Comparison of ENCODE assay signal across 24 cellular contexts in genomic region chr3:70021267-70021666, GRCh38. TPM values are rescaled to one million over a fixed set of nuclear protein-coding genes. Genes with fewer than 3 reads are reported as not detected.
A peak's percentile ranks its signal among the peaks of the same experiment; 100 is the strongest.
DNase-seq lines count a peak whose midpoint lies in the region; ATAC-seq and TF ChIP-seq lines count a peak whose summit lies in the region.
"Had no signal": no experiment of that assay in that cellular context is flagged by ENCODE, and none has a peak within 500 bp of the region (broad histone marks: within the 10 kb centered on the region; RNA-seq: fewer than 3 reads in every experiment).

No MANE protein-coding gene starts in this region.

- intact Hi-C loops in left ventricle myocardium superior (cut with micrococcal nuclease): no loop called here

- H2AFZ ChIP-seq in smooth muscle cell (ENCODE audit: low read depth): peak overlapping the region; percentile 66
- H2AFZ ChIP-seq: PC-9 had no signal

- DNase-seq in NAMALWA (ENCODE audit: low spot score) (peak; percentile 39), chondrocyte (ENCODE audit: low spot score) (no peak), smooth muscle cell (lab: John Stamatoyannopoulos, UW; ENCODE audit: unreplicated experiment) (no peak), NCI-H345 treated with DMSO at 0.1 percent for 48 hours (lab: John Stamatoyannopoulos, UW; ENCODE audit: unreplicated experiment) (no peak), NCI-H748 (lab: John Stamatoyannopoulos, UW; ENCODE audit: unreplicated experiment) (no peak), left ventricle myocardium superior (no peak)
- DNase-seq: AML-193, DMS53, GOT3, HCEC 1CT, KG1, NCI-H1105 treated with DMSO at 0.1 percent for 48 hours, NCI-H2029 treated with DMSO at 0.1 percent for 48 hours, NCI-H345, NCI-H524 treated with DMSO at 0.1 percent for 48 hours, PC-9, SHP77 treated with DMSO at 0.1 percent for 48 hours, SW 1271 had no signal

- H3K4me3 Mint-ChIP-seq in chondrocyte (ENCODE audit: unreplicated experiment): no peak overlapping the region

- H3K27ac ChIP-seq in BLaER1: peak overlapping the region; percentile 71
- peak overlapping the region; percentile 40 for H3K27ac ChIP-seq in smooth muscle cell (ENCODE audit: low read depth)
- H3K27ac ChIP-seq: HL-60, PC-9, RWPE1, SK-N-MC had no signal

- H3K4me2 ChIP-seq in BLaER1: peak overlapping the region; percentile 57
- peak overlapping the region; percentile 36 for H3K4me2 ChIP-seq in smooth muscle cell
- H3K4me2 ChIP-seq: PC-9 had no signal

- 91% methylated on average over 1 of the region's 1 CpG for WGBS in smooth muscle cell (ENCODE audit: low lambda C conversion rate)

- no peaks in the 10 kb centered on the region for H3F3A ChIP-seq in smooth muscle cell (ENCODE audit: low read depth)

- no peak overlapping the region for H3K9ac ChIP-seq in BLaER1
- no peak overlapping the region for H3K9ac ChIP-seq in smooth muscle cell (ENCODE audit: low read depth)

- H3K27me3 ChIP-seq in BLaER1 (no peaks in the 10 kb centered on the region), smooth muscle cell (ENCODE audit: low read depth) (no peaks in the 10 kb centered on the region)

- H3K27me3 Mint-ChIP-seq in chondrocyte (ENCODE audit: low read depth): no peaks in the 10 kb centered on the region

- H3K4me3 ChIP-seq in BLaER1 (no peak overlapping the region), smooth muscle cell (no peak overlapping the region)
- H3K4me3 ChIP-seq: PC-9, SK-N-MC had no signal

- H3K36me3 ChIP-seq in BLaER1 (no peaks in the 10 kb centered on the region), smooth muscle cell (ENCODE audit: low read depth) (no peaks in the 10 kb centered on the region)

- no peaks in the 10 kb centered on the region for H3K36me3 Mint-ChIP-seq in chondrocyte (ENCODE audit: low read depth)

- TF ChIP-seq CTCF in chondrocyte (IDR thresholded peaks at IDR 0.05) (no peak), smooth muscle cell (IDR thresholded peaks at IDR 0.05; ENCODE audit: borderline replicate concordance, insufficient read depth, poor library complexity, severe bottlenecking) (no peak)

- no peaks in the 10 kb centered on the region for H3K79me2 ChIP-seq in smooth muscle cell (ENCODE audit: low read depth)

- ATAC-seq in left ventricle myocardium superior: no peak
- no peak for ATAC-seq in GM19463 (IDR thresholded peaks at IDR 0.05; ENCODE audit: unreplicated experiment)

- peaks cover 3% of the 10 kb centered on the region for H3K9me3 Mint-ChIP-seq in chondrocyte (ENCODE audit: low read depth)

- peaks cover 24% of the 10 kb centered on the region for H3K4me1 ChIP-seq in BLaER1
- no peaks in the 10 kb centered on the region for H3K4me1 ChIP-seq in smooth muscle cell (ENCODE audit: low read depth)

- H3K9me3 ChIP-seq in BLaER1 (peaks cover 5% of the 10 kb centered on the region; the same call in 1 of the 2 replicates), smooth muscle cell (replicated peaks; ENCODE audit: low read depth) (no peaks in the 10 kb centered on the region)

- H4K20me1 ChIP-seq in BLaER1: no peaks in the 10 kb centered on the region
- H4K20me1 ChIP-seq in smooth muscle cell (ENCODE audit: low read depth): no peaks in the 10 kb centered on the region

- H3K27ac Mint-ChIP-seq in chondrocyte (ENCODE audit: unreplicated experiment): peak overlapping the region; percentile 34

- peaks cover 26% of the 10 kb centered on the region for H3K4me1 Mint-ChIP-seq in chondrocyte (ENCODE audit: low read depth)

RNA-seq across cellular contexts. Expression of gene SAMMSON, which starts 21.7 kb away (rescaled TPM):
- total RNA-seq in chondrocyte (0.39 TPM in 1 of 3 replicates, not detected in the others), smooth muscle cell (not detected in 2 replicates), left ventricle myocardium superior (not detected)
- polyA plus RNA-seq in smooth muscle cell: not detected in 2 replicates
- total RNA-seq: PC-9 had no signal
- polyA plus RNA-seq: AG04450 had no signal
